ENCODE assay signal across 18 cellular contexts in the genomic region with DNA sequence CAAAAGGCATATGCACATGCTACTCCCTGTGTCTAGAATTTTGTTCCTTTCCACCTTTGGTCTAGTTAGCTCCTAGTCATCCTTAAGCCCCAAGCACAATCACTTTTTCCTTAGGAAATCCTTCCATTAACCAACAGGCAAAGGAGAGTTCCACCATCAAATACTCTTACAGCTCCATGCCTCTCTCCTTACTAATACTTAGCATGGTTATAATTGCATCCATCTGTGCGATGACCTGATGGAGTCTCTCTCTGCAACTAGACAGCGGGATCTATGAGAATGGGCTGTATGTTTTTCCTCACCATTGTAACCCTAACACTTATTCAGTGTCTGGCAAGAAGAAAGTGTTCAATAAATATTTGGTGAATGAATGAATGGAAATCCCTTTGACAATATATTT.
DNase-seq lines count a peak whose midpoint lies in the region; ATAC-seq and TF ChIP-seq lines count a peak whose summit lies in the region.
"Had no signal": no experiment of that assay in that cellular context is flagged by ENCODE, and none has a peak within 500 bp of the region (broad histone marks: within the 10 kb centered on the region; RNA-seq: fewer than 3 reads in every experiment).

No MANE protein-coding gene starts in this region.

- no peak overlapping the region for H3K4me3 Mint-ChIP-seq in HFFc6
- H3K4me3 Mint-ChIP-seq: CD8-positive, alpha-beta T cell had no signal

- intact Hi-C loops in esophagus muscularis mucosa (cut with DNase I) (no loop called here), left ventricle myocardium inferior (cut with micrococcal nuclease) (no loop called here)

- peaks cover 11% of the 10 kb centered on the region for H3K9me3 Mint-ChIP-seq in HFFc6

- no peaks in the 10 kb centered on the region for H3K4me1 ChIP-seq in esophagus muscularis mucosa
- no peaks in the 10 kb centered on the region for H3K4me1 ChIP-seq in left ventricle myocardium inferior

- DNase-seq in EH (ENCODE audit: low read depth) (peak; percentile 59), HFFc6 (peak; percentile 20), esophagus muscularis mucosa (ENCODE audit: extremely low spot score) (peak; percentile 19), foreskin fibroblast (peak; percentile 62 to 78), midbrain (lab: John Stamatoyannopoulos, UW) (no peak), left ventricle myocardium inferior (no peak)
- DNase-seq: AML-193; C1 segment of cervical spinal cord; CD8-positive, alpha-beta T cell; DND-41; KG1; NCI-H1092 treated with DMSO at 0.1 percent for 48 hours; NCI-H1436 treated with DMSO at 0.1 percent for 48 hours; NCI-H1930; NK-92 treated with Interleukin-12 subunit alpha and Interleukin-12 subunit beta, amount 100 ng/mL, for 24 hours; SIG-M5 had no signal

- H3K36me3 ChIP-seq in esophagus muscularis mucosa: no peaks in the 10 kb centered on the region
- H3K36me3 ChIP-seq in left ventricle myocardium inferior: no peaks in the 10 kb centered on the region

- ATAC-seq in GM21737 (IDR thresholded peaks at IDR 0.05; ENCODE audit: unreplicated experiment): no peak
- ATAC-seq in GM21619 (IDR thresholded peaks at IDR 0.05; ENCODE audit: unreplicated experiment): no peak
- ATAC-seq: CD8-positive, alpha-beta T cell had no signal

- H3K27me3 ChIP-seq in esophagus muscularis mucosa (no peaks in the 10 kb centered on the region), left ventricle myocardium inferior (ENCODE audit: low read depth) (no peaks in the 10 kb centered on the region)

- WGBS in esophagus muscularis mucosa: 89% methylated on average over 2 of the region's 2 CpGs

- H3K27ac Mint-ChIP-seq in HFFc6: no peak overlapping the region
- H3K27ac Mint-ChIP-seq: CD8-positive, alpha-beta T cell had no signal

- H3K9me3 ChIP-seq in esophagus muscularis mucosa: no peaks in the 10 kb centered on the region
- H3K9me3 ChIP-seq in left ventricle myocardium inferior (replicated peaks): peaks cover 4% of the 10 kb centered on the region

- H3K4me3 ChIP-seq in esophagus muscularis mucosa (no peak overlapping the region), foreskin fibroblast (ENCODE audit: low read depth in 1 of 2, low read length in 2 of 2) (no peak overlapping the region), left ventricle myocardium inferior (no peak overlapping the region)

- TF ChIP-seq CTCF in HFFc6 (IDR thresholded peaks at IDR 0.05): no peak
- TF ChIP-seq CTCF in esophagus muscularis mucosa (IDR thresholded peaks at IDR 0.05): no peak
- no peak for TF ChIP-seq CTCF in foreskin fibroblast (IDR thresholded peaks at IDR 0.05; ENCODE audit: low read depth, low read length)
- no peak for TF ChIP-seq CTCF in left ventricle myocardium inferior (IDR thresholded peaks at IDR 0.05; ENCODE audit: borderline replicate concordance)

- H3K36me3 Mint-ChIP-seq in HFFc6 (ENCODE audit: low read depth): peaks cover 13% of the 10 kb centered on the region
- H3K36me3 Mint-ChIP-seq: CD8-positive, alpha-beta T cell had no signal

- TF ChIP-seq EP300 in esophagus muscularis mucosa (IDR thresholded peaks at IDR 0.05): no peak

- peaks cover 16% of the 10 kb centered on the region for H3K27me3 Mint-ChIP-seq in HFFc6 (ENCODE audit: insufficient read depth)

- no peak for TF ChIP-seq POLR2A in esophagus muscularis mucosa (IDR thresholded peaks at IDR 0.05; ENCODE audit: low read depth)

- H3K27ac ChIP-seq in esophagus muscularis mucosa (replicated peaks in 1 of 4) (no peak overlapping the region), left ventricle myocardium inferior (replicated peaks) (no peak overlapping the region)

- peaks cover 29% of the 10 kb centered on the region for H3K4me1 Mint-ChIP-seq in HFFc6 (ENCODE audit: low read depth)

Comparison
In these comparisons a context has a peak if more than half of its experiments do, and no peak if none do; other contexts are left out.
1. DNase-seq: peak in EH (single experiment), HFFc6 (single experiment), esophagus muscularis mucosa (single experiment) and foreskin fibroblast (2 of 2); none in midbrain (single experiment) and left ventricle myocardium inferior (single experiment).